ENCODE assay signal across 14 cellular contexts in genomic region chr1:19370453-19371170, GRCh38. TPM values are rescaled to one million over a fixed set of nuclear protein-coding genes. Genes with fewer than 3 reads are reported as not detected.
DNase-seq lines count a peak whose midpoint lies in the region; ATAC-seq and TF ChIP-seq lines count a peak whose summit lies in the region.
"Had no signal": no experiment of that assay in that cellular context is flagged by ENCODE, and none has a peak within 500 bp of the region (broad histone marks: within the 10 kb centered on the region; RNA-seq: fewer than 3 reads in every experiment).

No MANE protein-coding gene starts in this region.

- 95% methylated on average over 11 of the region's 13 CpGs for WGBS in mesenchymal stem cell

- no peak for DNase-seq in activated CD4-positive, alpha-beta memory T cell treated with anti-CD3 and anti-CD28 coated beads for 36 hours
- DNase-seq in activated CD4-positive, alpha-beta memory T cell treated with anti-CD3 and anti-CD28 coated beads, Interleukin-2, amount 10 ng/mL, durations not matched to agents 7 days and 5 days = no peak
- no peak for DNase-seq in left ventricle myocardium inferior
- no peak for DNase-seq in stimulated activated naive B cell treated with anti-CD40 and anti-IgM and Interleukin-4, amounts not matched to agents 10 μg/mL and 1 μg/mL and 100 μg/mL, for 72 hours
- no peak for DNase-seq in mesenchymal stem cell
- DNase-seq in amygdala (lab: John Stamatoyannopoulos, UW) = no peak
- no peak for DNase-seq in DMS 273 treated with DMSO at 0.1 percent for 48 hours (lab: John Stamatoyannopoulos, UW)
- DNase-seq: activated T-cell treated with anti-CD3 and anti-CD28 coated beads, Interleukin-2, amount 50 U/mL, for 72 hours; central memory CD4-positive, alpha-beta T cell; head of caudate nucleus; MG63 had no signal

- H3K36me3 Mint-ChIP-seq in activated CD4-positive, alpha-beta memory T cell treated with anti-CD3 and anti-CD28 coated beads for 36 hours = no peaks in the 10 kb centered on the region
- H3K36me3 Mint-ChIP-seq in activated CD4-positive, alpha-beta memory T cell treated with anti-CD3 and anti-CD28 coated beads, Interleukin-2, amount 10 ng/mL, durations not matched to agents 7 days and 5 days (ENCODE audit: low read depth) = peaks cover 20% of the 10 kb centered on the region
- H3K36me3 Mint-ChIP-seq in activated naive CD8-positive, alpha-beta T cell = no peaks in the 10 kb centered on the region
- peaks cover 14 to 51% of the 10 kb centered on the region in 2 donors for H3K36me3 Mint-ChIP-seq in stimulated activated naive B cell treated with anti-CD40 and anti-IgM and Interleukin-4, amounts not matched to agents 10 μg/mL and 1 μg/mL and 100 μg/mL, for 72 hours

- H3K4me3 ChIP-seq in left ventricle myocardium inferior (no peak overlapping the region), mesenchymal stem cell (ENCODE audit: insufficient read depth in 1 of 2, low read depth in 1 of 2, low read length in 2 of 2) (no peak overlapping the region)
- H3K4me3 ChIP-seq: MG63 had no signal

- no peak for ATAC-seq in stimulated activated naive B cell treated with anti-CD40 and anti-IgM and Interleukin-4, amounts not matched to agents 10 μg/mL and 1 μg/mL and 100 μg/mL, for 72 hours (replicated peaks)
- ATAC-seq: activated T-cell treated with anti-CD3 and anti-CD28 coated beads, Interleukin-2, amount 50 U/mL, for 72 hours; SK-N-SH treated with all-trans-retinoic acid at 6 μM for 48 hours had no signal

- no peak overlapping the region for H4K91ac ChIP-seq in mesenchymal stem cell (ENCODE audit: low read length)

- H3K18ac ChIP-seq in mesenchymal stem cell (ENCODE audit: low read depth in 1 of 2, low read length in 2 of 2) = peak overlapping the region in 1 of 2 experiments; percentile 11

- no peak overlapping the region for H3K9ac ChIP-seq in mesenchymal stem cell (ENCODE audit: low read length)

- TF ChIP-seq CTCF in left ventricle myocardium inferior (IDR thresholded peaks at IDR 0.05; ENCODE audit: borderline replicate concordance) = no peak

- H3K4me1 ChIP-seq in left ventricle myocardium inferior (peaks cover 83% of the 10 kb centered on the region), mesenchymal stem cell (ENCODE audit: control insufficient read depth, insufficient read depth, low read depth, low read length) (peaks cover 8% of the 10 kb centered on the region)

- H3K9me3 ChIP-seq in left ventricle myocardium inferior (replicated peaks) (no peaks in the 10 kb centered on the region), mesenchymal stem cell (ENCODE audit: control insufficient read depth, low read length) (no peaks in the 10 kb centered on the region)
- H3K9me3 ChIP-seq: MG63 had no signal

- intact Hi-C loops in activated CD4-positive, alpha-beta memory T cell treated with anti-CD3 and anti-CD28 coated beads for 36 hours (cut with micrococcal nuclease) = no loop called here
- intact Hi-C loops in left ventricle myocardium inferior (cut with micrococcal nuclease) = no loop called here

- H3K4me3 Mint-ChIP-seq in activated CD4-positive, alpha-beta memory T cell treated with anti-CD3 and anti-CD28 coated beads for 36 hours = no peak overlapping the region
- H3K4me3 Mint-ChIP-seq in activated CD4-positive, alpha-beta memory T cell treated with anti-CD3 and anti-CD28 coated beads, Interleukin-2, amount 10 ng/mL, durations not matched to agents 7 days and 5 days = no peak overlapping the region
- H3K4me3 Mint-ChIP-seq in activated naive CD8-positive, alpha-beta T cell = no peak overlapping the region
- H3K4me3 Mint-ChIP-seq in stimulated activated naive B cell treated with anti-CD40 and anti-IgM and Interleukin-4, amounts not matched to agents 10 μg/mL and 1 μg/mL and 100 μg/mL, for 72 hours = no peak overlapping the region
- H3K4me3 Mint-ChIP-seq: activated T-cell treated with anti-CD3 and anti-CD28 coated beads, Interleukin-2, amount 50 U/mL, for 72 hours; neural crest cell had no signal

- no peak overlapping the region for H2BK15ac ChIP-seq in mesenchymal stem cell (ENCODE audit: low read depth, poor library complexity, severe bottlenecking)

- H2BK120ac ChIP-seq in mesenchymal stem cell (ENCODE audit: low read depth, low read length) = no peak overlapping the region

- peaks cover 23% of the 10 kb centered on the region for H3K4me1 Mint-ChIP-seq in activated CD4-positive, alpha-beta memory T cell treated with anti-CD3 and anti-CD28 coated beads for 36 hours (ENCODE audit: low read depth)
- H3K4me1 Mint-ChIP-seq in activated CD4-positive, alpha-beta memory T cell treated with anti-CD3 and anti-CD28 coated beads, Interleukin-2, amount 10 ng/mL, durations not matched to agents 7 days and 5 days = peaks cover 2% of the 10 kb centered on the region
- H3K4me1 Mint-ChIP-seq in activated naive CD8-positive, alpha-beta T cell (ENCODE audit: low read depth) = peaks cover 42% of the 10 kb centered on the region
- peaks cover 3 to 22% of the 10 kb centered on the region in 2 donors for H3K4me1 Mint-ChIP-seq in stimulated activated naive B cell treated with anti-CD40 and anti-IgM and Interleukin-4, amounts not matched to agents 10 μg/mL and 1 μg/mL and 100 μg/mL, for 72 hours

- no peak overlapping the region for H3K4ac ChIP-seq in mesenchymal stem cell (ENCODE audit: low read depth in 1 of 2, low read length in 2 of 2)

- peak overlapping the region in 1 of 2 experiments; percentile 32 for H3K23ac ChIP-seq in mesenchymal stem cell (ENCODE audit: low read length in 2 of 2)

- H3K27me3 Mint-ChIP-seq in activated CD4-positive, alpha-beta memory T cell treated with anti-CD3 and anti-CD28 coated beads for 36 hours = no peaks in the 10 kb centered on the region
- no peaks in the 10 kb centered on the region for H3K27me3 Mint-ChIP-seq in activated CD4-positive, alpha-beta memory T cell treated with anti-CD3 and anti-CD28 coated beads, Interleukin-2, amount 10 ng/mL, durations not matched to agents 7 days and 5 days
- H3K27me3 Mint-ChIP-seq in activated naive CD8-positive, alpha-beta T cell = no peaks in the 10 kb centered on the region
- H3K27me3 Mint-ChIP-seq in stimulated activated naive B cell treated with anti-CD40 and anti-IgM and Interleukin-4, amounts not matched to agents 10 μg/mL and 1 μg/mL and 100 μg/mL, for 72 hours = no peaks in the 10 kb centered on the region

- peak overlapping the region; percentile 49 for H3K27ac Mint-ChIP-seq in activated CD4-positive, alpha-beta memory T cell treated with anti-CD3 and anti-CD28 coated beads for 36 hours
- H3K27ac Mint-ChIP-seq in activated CD4-positive, alpha-beta memory T cell treated with anti-CD3 and anti-CD28 coated beads, Interleukin-2, amount 10 ng/mL, durations not matched to agents 7 days and 5 days = no peak overlapping the region
- peak overlapping the region; percentile 59 for H3K27ac Mint-ChIP-seq in activated naive CD8-positive, alpha-beta T cell
- peak overlapping the region; percentile 78 for H3K27ac Mint-ChIP-seq in stimulated activated naive B cell treated with anti-CD40 and anti-IgM and Interleukin-4, amounts not matched to agents 10 μg/mL and 1 μg/mL and 100 μg/mL, for 72 hours

- H3K79me1 ChIP-seq in mesenchymal stem cell (replicated peaks; ENCODE audit: low read length, poor library complexity, severe bottlenecking) = peaks cover 67% of the 10 kb centered on the region

- no peaks in the 10 kb centered on the region for H3K9me3 Mint-ChIP-seq in activated CD4-positive, alpha-beta memory T cell treated with anti-CD3 and anti-CD28 coated beads for 36 hours
- no peaks in the 10 kb centered on the region for H3K9me3 Mint-ChIP-seq in activated CD4-positive, alpha-beta memory T cell treated with anti-CD3 and anti-CD28 coated beads, Interleukin-2, amount 10 ng/mL, durations not matched to agents 7 days and 5 days
- no peaks in the 10 kb centered on the region for H3K9me3 Mint-ChIP-seq in activated naive CD8-positive, alpha-beta T cell (ENCODE audit: low read depth)
- no peaks in the 10 kb centered on the region for H3K9me3 Mint-ChIP-seq in stimulated activated naive B cell treated with anti-CD40 and anti-IgM and Interleukin-4, amounts not matched to agents 10 μg/mL and 1 μg/mL and 100 μg/mL, for 72 hours
- H3K9me3 Mint-ChIP-seq: activated T-cell treated with anti-CD3 and anti-CD28 coated beads, Interleukin-2, amount 50 U/mL, for 72 hours; neural crest cell had no signal

- no peak overlapping the region for H2AK5ac ChIP-seq in mesenchymal stem cell (ENCODE audit: low read length, severe bottlenecking)

- no peak overlapping the region for H2BK5ac ChIP-seq in mesenchymal stem cell (ENCODE audit: low read depth, low read length, poor library complexity, severe bottlenecking)

- POLR2A ChIA-PET in activated CD4-positive, alpha-beta memory T cell treated with anti-CD3 and anti-CD28 coated beads for 36 hours (lab: Charles Lee) = no interaction called here
- POLR2A ChIA-PET in activated CD4-positive, alpha-beta memory T cell treated with anti-CD3 and anti-CD28 coated beads, Interleukin-2, amount 10 ng/mL, durations not matched to agents 7 days and 5 days (lab: Charles Lee) = no interaction called here

- H2BK12ac ChIP-seq in mesenchymal stem cell (ENCODE audit: low read length in 2 of 2) = no peak overlapping the region

- CTCF ChIA-PET in activated CD4-positive, alpha-beta memory T cell treated with anti-CD3 and anti-CD28 coated beads for 36 hours (lab: Charles Lee) = no interaction called here
- CTCF ChIA-PET in activated CD4-positive, alpha-beta memory T cell treated with anti-CD3 and anti-CD28 coated beads, Interleukin-2, amount 10 ng/mL, durations not matched to agents 7 days and 5 days (lab: Charles Lee) = no interaction called here

- H4K8ac ChIP-seq in mesenchymal stem cell (ENCODE audit: low read length) = no peak overlapping the region

- H3K27ac ChIP-seq in left ventricle myocardium inferior (replicated peaks) = peak overlapping the region; percentile 51
- no peak overlapping the region for H3K27ac ChIP-seq in mesenchymal stem cell (ENCODE audit: low read length, poor library complexity, severe bottlenecking)

- no peak overlapping the region for H3K14ac ChIP-seq in mesenchymal stem cell (ENCODE audit: low read length in 2 of 2)

- H3K27me3 ChIP-seq in left ventricle myocardium inferior (ENCODE audit: low read depth) (no peaks in the 10 kb centered on the region), mesenchymal stem cell (ENCODE audit: control insufficient read depth in 1 of 2, insufficient read depth in 1 of 2, low read length in 2 of 2) (no peaks in the 10 kb centered on the region)
- H3K27me3 ChIP-seq: MG63 had no signal

- H2AFZ ChIP-seq in mesenchymal stem cell (ENCODE audit: low read depth, low read length) = no peak overlapping the region

- H3K4me2 ChIP-seq in mesenchymal stem cell (ENCODE audit: low read length, poor library complexity, severe bottlenecking) = no peak overlapping the region

- H3K36me3 ChIP-seq in left ventricle myocardium inferior (peaks cover 8% of the 10 kb centered on the region), mesenchymal stem cell (ENCODE audit: control insufficient read depth in 1 of 2, insufficient read depth in 2 of 2, low read depth in 1 of 2, low read length in 2 of 2) (peaks cover 54 to 78% of the 10 kb centered on the region in 2 experiments)

RNA-seq across cellular contexts. Expression of gene SLC66A1, which starts 58.5 kb away (rescaled TPM):
- total RNA-seq in activated CD4-positive, alpha-beta memory T cell treated with anti-CD3 and anti-CD28 coated beads for 36 hours = 1 to 10 TPM; 6.8 to 7.9 TPM
- 1 to 10 TPM; 6.7 to 6.8 TPM for total RNA-seq in activated CD4-positive, alpha-beta memory T cell treated with anti-CD3 and anti-CD28 coated beads, Interleukin-2, amount 10 ng/mL, durations not matched to agents 7 days and 5 days
- total RNA-seq in left ventricle myocardium inferior = 5.8 TPM
- polyA plus RNA-seq in mesenchymal stem cell (2013, experiment 1 of 2) = 20.4 TPM
- polyA plus RNA-seq in mesenchymal stem cell (2013, experiment 2 of 2) = 21.7 TPM

RNA-seq across cellular contexts. Expression of gene AKR7A2, which starts 58.7 kb away (rescaled TPM):
- 10 to 100 TPM; 45.5 to 49.4 TPM for total RNA-seq in activated CD4-positive, alpha-beta memory T cell treated with anti-CD3 and anti-CD28 coated beads for 36 hours
- 10 to 100 TPM; 43.0 to 43.9 TPM for total RNA-seq in activated CD4-positive, alpha-beta memory T cell treated with anti-CD3 and anti-CD28 coated beads, Interleukin-2, amount 10 ng/mL, durations not matched to agents 7 days and 5 days
- total RNA-seq in left ventricle myocardium inferior = 43.7 TPM
- 48.0 TPM for polyA plus RNA-seq in mesenchymal stem cell (2013, experiment 1 of 2)
- 51.1 TPM for polyA plus RNA-seq in mesenchymal stem cell (2013, experiment 2 of 2)
